In genomic region chr2:240324312-240325005, GRCh38 we compare ENCODE assay signal across 10 cellular contexts.
"Had no signal": no experiment of that assay in that cellular context is flagged by ENCODE, and none has a peak within 500 bp of the region (broad histone marks: within the 10 kb centered on the region; RNA-seq: fewer than 3 reads in every experiment).

No MANE protein-coding gene starts in this region.

- H3K4me3 ChIP-seq: dorsolateral prefrontal cortex, heart left ventricle, uterus had no signal

- DNase-seq: activated CD4-positive, alpha-beta T cell treated with anti-CD3 and anti-CD28 coated beads, Interleukin-2, amount 50 U/mL, for 4 hours; activated gamma-delta T cell treated with Interleukin-2 at 50 U/mL for 16 hours; activated naive CD8-positive, alpha-beta T cell treated with anti-CD3 and anti-CD28 coated beads for 36 hours; activated T-cell treated with anti-CD3 and anti-CD28 coated beads, Interleukin-2, amount 50 U/mL, for 4 hours; brain microvascular endothelial cell; small intestine; uterus had no signal

- H3K36me3 ChIP-seq: brain microvascular endothelial cell, heart left ventricle, uterus had no signal

- ATAC-seq: activated CD4-positive, CD25-positive, alpha-beta regulatory T cell treated with anti-CD3 and anti-CD28 coated beads, Interleukin-2, amount 50 U/mL, for 24 hours; activated T-cell treated with anti-CD3 and anti-CD28 coated beads, Interleukin-2, amount 50 U/mL, for 4 hours had no signal

- H3K9me3 ChIP-seq: heart left ventricle, uterus had no signal

- H3K27ac ChIP-seq: brain microvascular endothelial cell, dorsolateral prefrontal cortex, heart left ventricle, uterus had no signal

- H3K27me3 ChIP-seq: brain microvascular endothelial cell, dorsolateral prefrontal cortex, heart left ventricle, uterus had no signal

- H3K4me1 ChIP-seq: uterus had no signal
